ENCODE assay signal across 14 cellular contexts in genomic region chr20:44020406-44021148, GRCh38.
DNase-seq lines count a peak whose midpoint lies in the region; ATAC-seq and TF ChIP-seq lines count a peak whose summit lies in the region.
"Had no signal": no experiment of that assay in that cellular context is flagged by ENCODE, and none has a peak within 500 bp of the region (broad histone marks: within the 10 kb centered on the region; RNA-seq: fewer than 3 reads in every experiment).

No MANE protein-coding gene starts in this region.

- H3K9ac ChIP-seq in DND-41 (ENCODE audit: low read depth, low read length) = no peak overlapping the region; the same call in 1 of the 2 replicates
- no peak overlapping the region for H3K9ac ChIP-seq in smooth muscle cell (ENCODE audit: low read depth)

- H3K4me3 ChIP-seq in DND-41 (ENCODE audit: low read depth in 1 of 2, low read length in 2 of 2) (no peak overlapping the region; a peak in 1 of 4 replicates), smooth muscle cell (no peak overlapping the region), sigmoid colon (no peak overlapping the region)
- H3K4me3 ChIP-seq: GM12878, HAP-1 had no signal

- H3K4me1 ChIP-seq in DND-41 (ENCODE audit: insufficient read depth, low read length) = peaks cover 44% of the 10 kb centered on the region
- H3K4me1 ChIP-seq in smooth muscle cell (ENCODE audit: low read depth) = no peaks in the 10 kb centered on the region
- peaks cover 0 to 48% (median 31%) of the 10 kb centered on the region in 4 donors for H3K4me1 ChIP-seq in sigmoid colon

- H3K27ac ChIP-seq in DND-41 (ENCODE audit: low read length) (no peak overlapping the region; the same call in 1 of the 2 replicates), smooth muscle cell (ENCODE audit: low read depth) (no peak overlapping the region), sigmoid colon (no peak overlapping the region)

- no peaks in the 10 kb centered on the region for H3K36me3 Mint-ChIP-seq in immature natural killer cell

- DNase-seq in NCI-H1417 (lab: John Stamatoyannopoulos, UW) = peak; percentile 52 to 77 (median 74)
- no peak for DNase-seq in NCI-H1417 treated with DMSO at 0.1 percent for 48 hours (lab: John Stamatoyannopoulos, UW)
- peak; percentile 43 for DNase-seq in DND-41
- peak; percentile 11 for DNase-seq in NCI-H69 (lab: John Stamatoyannopoulos, UW)
- no peak for DNase-seq in immature natural killer cell
- DNase-seq in smooth muscle cell (lab: John Stamatoyannopoulos, UW; ENCODE audit: unreplicated experiment) = no peak
- DNase-seq in sigmoid colon = no peak
- DNase-seq: 8988T had no signal

- intact Hi-C loops in sigmoid colon (cut with DNase I) = no loop called here

- no peaks in the 10 kb centered on the region for H3K9me3 Mint-ChIP-seq in immature natural killer cell
- H3K9me3 Mint-ChIP-seq: activated CD4-positive, alpha-beta T cell treated with anti-CD3 and anti-CD28 coated beads, Interleukin-2, amount 10 ng/mL, durations not matched to agents 7 days and 5 days; activated T-helper 1 cell treated with anti-CD3 and anti-CD28 coated beads, Interleukin-12 subunit alpha, Interleukin-12 subunit beta, Interleukin-2, Interleukin-4 antibody, amounts not matched to agents 30 ng/mL and 10 ng/mL and 1 ng/mL, durations not matched to agents 14 hours and 24 hours and 36 hours; nephron had no signal

- peaks cover 14 to 31% (median 19%) of the 10 kb centered on the region in 3 donors for H3K27me3 Mint-ChIP-seq in immature natural killer cell (ENCODE audit: low read depth in 3 of 3)

- H3K27ac Mint-ChIP-seq in immature natural killer cell = peak overlapping the region in 3 of 6 donors; percentile 35 to 69 (median 67)
- H3K27ac Mint-ChIP-seq: nephron had no signal

- peaks cover 28 to 55% of the 10 kb centered on the region in 2 donors for H3K4me1 Mint-ChIP-seq in immature natural killer cell

- H2AFZ ChIP-seq in DND-41 (ENCODE audit: low read depth, low read length) = no peak overlapping the region
- no peak overlapping the region for H2AFZ ChIP-seq in smooth muscle cell (ENCODE audit: low read depth)

- no peaks in the 10 kb centered on the region for H3F3A ChIP-seq in smooth muscle cell (ENCODE audit: low read depth)

- peak; percentile 16; the same call in 2 of the 3 replicates for ATAC-seq in DND-41 (ENCODE audit: insufficient read depth, low read depth)
- no peak for ATAC-seq in HG03280 (IDR thresholded peaks at IDR 0.05; ENCODE audit: unreplicated experiment)
- ATAC-seq: GM12878 had no signal

- H3K4me2 ChIP-seq in DND-41 (ENCODE audit: insufficient read depth, low read length) = peak overlapping the region; percentile 37
- H3K4me2 ChIP-seq in smooth muscle cell = no peak overlapping the region

- H3K36me3 ChIP-seq in DND-41 (ENCODE audit: insufficient read depth, low read length) = no peaks in the 10 kb centered on the region
- H3K36me3 ChIP-seq in smooth muscle cell (ENCODE audit: low read depth) = no peaks in the 10 kb centered on the region
- no peaks in the 10 kb centered on the region for H3K36me3 ChIP-seq in sigmoid colon
- H3K36me3 ChIP-seq: HAP-1 had no signal

- TF ChIP-seq EP300 in sigmoid colon (IDR thresholded peaks at IDR 0.05) = no peak

- peak overlapping the region; percentile 54 to 90 (median 79) for H3K4me3 Mint-ChIP-seq in immature natural killer cell
- H3K4me3 Mint-ChIP-seq: nephron had no signal

- WGBS in smooth muscle cell (ENCODE audit: low lambda C conversion rate) = 84% methylated on average over 12 of the region's 12 CpGs
- WGBS in sigmoid colon, 2 donors = 80 to 90% methylated on average over 12 of the region's 12 CpGs

- H3K79me2 ChIP-seq in DND-41 (ENCODE audit: insufficient read depth, low read length) = no peaks in the 10 kb centered on the region
- no peaks in the 10 kb centered on the region for H3K79me2 ChIP-seq in smooth muscle cell (ENCODE audit: low read depth)

- peaks cover 5% of the 10 kb centered on the region for H3K27me3 ChIP-seq in DND-41 (ENCODE audit: insufficient read depth, low read length, poor library complexity)
- peaks cover 4% of the 10 kb centered on the region for H3K27me3 ChIP-seq in smooth muscle cell (ENCODE audit: low read depth)
- peaks cover 0 to 3% (median 0%) of the 10 kb centered on the region in 3 donors for H3K27me3 ChIP-seq in sigmoid colon

- H4K20me1 ChIP-seq in DND-41 (ENCODE audit: insufficient read depth, low read length) (peaks cover 17% of the 10 kb centered on the region; the same call in 1 of the 2 replicates), smooth muscle cell (ENCODE audit: low read depth) (no peaks in the 10 kb centered on the region)

- no peak for TF ChIP-seq CTCF in DND-41 (IDR thresholded peaks at IDR 0.05; ENCODE audit: borderline replicate concordance, extremely low read depth, low read length, poor library complexity, severe bottlenecking)
- no peak for TF ChIP-seq CTCF in smooth muscle cell (IDR thresholded peaks at IDR 0.05; ENCODE audit: borderline replicate concordance, insufficient read depth, poor library complexity, severe bottlenecking)
- TF ChIP-seq CTCF in sigmoid colon (IDR thresholded peaks at IDR 0.05) = no peak

- TF ChIP-seq POLR2A in sigmoid colon (IDR thresholded peaks at IDR 0.05) = no peak

- H3K9me3 ChIP-seq in DND-41 (ENCODE audit: insufficient read depth, low read length, severe bottlenecking) (no peaks in the 10 kb centered on the region), smooth muscle cell (replicated peaks; ENCODE audit: low read depth) (no peaks in the 10 kb centered on the region), sigmoid colon (no peaks in the 10 kb centered on the region)
- H3K9me3 ChIP-seq: HAP-1 had no signal

Comparison
In these comparisons a context has a peak if more than half of its experiments do, and no peak if none do; other contexts are left out.
1. DNase-seq: peak in NCI-H1417 (3 of 3), DND-41 (single experiment) and NCI-H69 (single experiment); none in NCI-H1417 treated with DMSO at 0.1 percent for 48 hours (single experiment), immature natural killer cell (0 of 3), smooth muscle cell (single experiment) and sigmoid colon (single experiment).